2 cellular contexts compared by ENCODE assay signal in the genomic region with DNA sequence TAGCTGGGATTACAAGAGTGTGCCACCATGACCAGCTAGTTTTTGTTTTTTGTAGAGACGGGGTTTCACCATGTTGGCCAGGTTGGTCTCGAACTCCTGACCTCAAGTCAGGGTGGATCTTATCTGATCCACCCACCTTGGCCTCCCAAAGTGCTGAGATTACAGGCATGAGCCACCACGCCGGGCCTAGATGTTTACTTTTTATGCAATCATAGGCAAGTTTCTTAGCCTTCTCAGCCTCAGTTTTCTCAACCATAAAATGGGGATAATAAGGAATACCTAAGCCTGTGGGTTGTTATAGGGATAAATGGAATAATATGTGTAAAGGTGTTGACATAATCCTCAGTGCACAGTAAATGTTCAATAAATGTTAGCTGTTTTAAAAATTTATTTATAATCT.
TF ChIP-seq lines count a peak whose summit lies in the region.

No MANE protein-coding gene starts in this region.

TF ChIP-seq in HepG2, 621 proteins besides CTCF, POLR2A, EP300 and RAD21:
- no peak for TF ChIP-seq WIZ (CRISPR knock-in tag; IDR thresholded peaks at IDR 0.05)
- no peak for TF ChIP-seq ZKSCAN1 (IDR thresholded peaks at IDR 0.05; ENCODE audit: low read length)
- TF ChIP-seq ZNF629 (CRISPR knock-in tag; conservative IDR thresholded peaks at IDR 0.05), result peak; percentile 82
- no peak for TF ChIP-seq PTBP1 (IDR thresholded peaks at IDR 0.05; ENCODE audit: low read depth, low read length, poor library complexity, severe bottlenecking)
- peak; percentile 67; the same call in 1 of the 2 replicates for TF ChIP-seq ZMYM3 (CRISPR knock-in tag; IDR thresholded peaks at IDR 0.05)
TF ChIP-seq in HepG2: peak in this region for 2.

TF ChIP-seq in K562, 482 proteins besides CTCF, POLR2A, EP300 and RAD21 (continues in another document):
- TF ChIP-seq RBM34 (IDR thresholded peaks at IDR 0.05; ENCODE audit: borderline replicate concordance, insufficient read depth, low read length) (no peak), NUFIP1 (IDR thresholded peaks at IDR 0.05; ENCODE audit: partially characterized antibody) (no peak), ARID1B (IDR thresholded peaks at IDR 0.05) (peak; percentile 23; the same call in 1 of the 2 replicates), DDX20 (tag; IDR thresholded peaks at IDR 0.05; ENCODE audit: low read depth) (no peak), ZNF347 (CRISPR knock-in tag; IDR thresholded peaks at IDR 0.05; ENCODE audit: low read depth) (no peak), NFE2 (IDR thresholded peaks at IDR 0.05; ENCODE audit: low read depth) (no peak), TCFL5 (CRISPR knock-in tag; conservative IDR thresholded peaks at IDR 0.05) (no peak), ZNF146 (CRISPR knock-in tag; IDR thresholded peaks at IDR 0.05; ENCODE audit: unreplicated experiment) (no peak), ETS2 (tag; IDR thresholded peaks at IDR 0.05; ENCODE audit: borderline replicate concordance, poor library complexity, severe bottlenecking) (no peak), ZC3H11A (IDR thresholded peaks at IDR 0.05; ENCODE audit: low read depth, low read length) (no peak), ZNF764 (CRISPR knock-in tag; IDR thresholded peaks at IDR 0.05; ENCODE audit: low read depth) (no peak), CEBPB (tag; IDR thresholded peaks at IDR 0.05) (peak; percentile 17; the same call in 1 of the 2 replicates), HDAC2 (IDR thresholded peaks at IDR 0.05) (peak; percentile 32; the same call in 1 of the 2 replicates), ADNP (tag; IDR thresholded peaks at IDR 0.05) (peak; percentile 87), L3MBTL2 (IDR thresholded peaks at IDR 0.05) (no peak), MIER1 (IDR thresholded peaks at IDR 0.05; ENCODE audit: low read depth) (no peak), KDM4B (IDR thresholded peaks at IDR 0.05; ENCODE audit: borderline replicate concordance in 2 of 2, low read depth in 1 of 2) (no peak), CBFA2T3 (IDR thresholded peaks at IDR 0.05) (peak; percentile 53), ZKSCAN1 (IDR thresholded peaks at IDR 0.05; ENCODE audit: low read depth, low read length) (no peak), E2F3 (CRISPR knock-in tag; IDR thresholded peaks at IDR 0.05) (no peak), HEY1 (CRISPR knock-in tag; IDR thresholded peaks at IDR 0.05; ENCODE audit: borderline replicate concordance) (no peak), SETDB1 (IDR thresholded peaks at IDR 0.05; ENCODE audit: low read length) (no peak), PTTG1 (tag; IDR thresholded peaks at IDR 0.05; ENCODE audit: low read depth) (no peak), POLR2B (IDR thresholded peaks at IDR 0.05; ENCODE audit: low read depth, partially characterized antibody) (no peak), NCOR1 (IDR thresholded peaks at IDR 0.05) (no peak), SMARCA5 (IDR thresholded peaks at IDR 0.05) (peak; percentile 54; the same call in 1 of the 2 replicates), PHF8 (IDR thresholded peaks at IDR 0.05; ENCODE audit: borderline replicate concordance, low read length) (no peak), GATAD2A (IDR thresholded peaks at IDR 0.05) (no peak), HOXB6 (CRISPR knock-in tag; IDR thresholded peaks at IDR 0.05; ENCODE audit: borderline replicate concordance) (no peak), CREB1 (IDR thresholded peaks at IDR 0.05) (no peak), CREB1 (CRISPR knock-in tag; IDR thresholded peaks at IDR 0.05) (no peak), MAFK (IDR thresholded peaks at IDR 0.05; ENCODE audit: low read length) (no peak), TARDBP (IDR thresholded peaks at IDR 0.05) (no peak), TAL1 (IDR thresholded peaks at IDR 0.05) (0 out of 2 replicates have a peak, but pooled peaks have one; percentile 30), ZSCAN32 (CRISPR knock-in tag; IDR thresholded peaks at IDR 0.05) (no peak), TGIF2 (CRISPR knock-in tag; IDR thresholded peaks at IDR 0.05) (no peak), GABPB2 (CRISPR knock-in tag; conservative IDR thresholded peaks at IDR 0.05) (no peak), HDAC1 (IDR thresholded peaks at IDR 0.05) (no peak), ZFP36 (IDR thresholded peaks at IDR 0.05; ENCODE audit: low read depth, low read length, partially characterized antibody) (no peak)
- TF ChIP-seq, protein P1, sequence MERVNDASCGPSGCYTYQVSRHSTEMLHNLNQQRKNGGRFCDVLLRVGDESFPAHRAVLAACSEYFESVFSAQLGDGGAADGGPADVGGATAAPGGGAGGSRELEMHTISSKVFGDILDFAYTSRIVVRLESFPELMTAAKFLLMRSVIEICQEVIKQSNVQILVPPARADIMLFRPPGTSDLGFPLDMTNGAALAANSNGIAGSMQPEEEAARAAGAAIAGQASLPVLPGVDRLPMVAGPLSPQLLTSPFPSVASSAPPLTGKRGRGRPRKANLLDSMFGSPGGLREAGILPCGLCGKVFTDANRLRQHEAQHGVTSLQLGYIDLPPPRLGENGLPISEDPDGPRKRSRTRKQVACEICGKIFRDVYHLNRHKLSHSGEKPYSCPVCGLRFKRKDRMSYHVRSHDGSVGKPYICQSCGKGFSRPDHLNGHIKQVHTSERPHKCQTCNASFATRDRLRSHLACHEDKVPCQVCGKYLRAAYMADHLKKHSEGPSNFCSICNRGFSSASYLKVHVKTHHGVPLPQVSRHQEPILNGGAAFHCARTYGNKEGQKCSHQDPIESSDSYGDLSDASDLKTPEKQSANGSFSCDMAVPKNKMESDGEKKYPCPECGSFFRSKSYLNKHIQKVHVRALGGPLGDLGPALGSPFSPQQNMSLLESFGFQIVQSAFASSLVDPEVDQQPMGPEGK (CRISPR knock-in tag; IDR thresholded peaks at IDR 0.05; ENCODE audit: borderline replicate concordance), result no peak
- TF ChIP-seq, protein P2, sequence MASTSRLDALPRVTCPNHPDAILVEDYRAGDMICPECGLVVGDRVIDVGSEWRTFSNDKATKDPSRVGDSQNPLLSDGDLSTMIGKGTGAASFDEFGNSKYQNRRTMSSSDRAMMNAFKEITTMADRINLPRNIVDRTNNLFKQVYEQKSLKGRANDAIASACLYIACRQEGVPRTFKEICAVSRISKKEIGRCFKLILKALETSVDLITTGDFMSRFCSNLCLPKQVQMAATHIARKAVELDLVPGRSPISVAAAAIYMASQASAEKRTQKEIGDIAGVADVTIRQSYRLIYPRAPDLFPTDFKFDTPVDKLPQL (IDR thresholded peaks at IDR 0.05; ENCODE audit: extremely low read depth, insufficient read length), result no peak
- TF ChIP-seq, protein P3, sequence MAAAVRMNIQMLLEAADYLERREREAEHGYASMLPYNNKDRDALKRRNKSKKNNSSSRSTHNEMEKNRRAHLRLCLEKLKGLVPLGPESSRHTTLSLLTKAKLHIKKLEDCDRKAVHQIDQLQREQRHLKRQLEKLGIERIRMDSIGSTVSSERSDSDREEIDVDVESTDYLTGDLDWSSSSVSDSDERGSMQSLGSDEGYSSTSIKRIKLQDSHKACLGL (CRISPR knock-in tag; IDR thresholded peaks at IDR 0.05; ENCODE audit: borderline replicate concordance, poor library complexity, severe bottlenecking), result no peak
- TF ChIP-seq, protein P4, sequence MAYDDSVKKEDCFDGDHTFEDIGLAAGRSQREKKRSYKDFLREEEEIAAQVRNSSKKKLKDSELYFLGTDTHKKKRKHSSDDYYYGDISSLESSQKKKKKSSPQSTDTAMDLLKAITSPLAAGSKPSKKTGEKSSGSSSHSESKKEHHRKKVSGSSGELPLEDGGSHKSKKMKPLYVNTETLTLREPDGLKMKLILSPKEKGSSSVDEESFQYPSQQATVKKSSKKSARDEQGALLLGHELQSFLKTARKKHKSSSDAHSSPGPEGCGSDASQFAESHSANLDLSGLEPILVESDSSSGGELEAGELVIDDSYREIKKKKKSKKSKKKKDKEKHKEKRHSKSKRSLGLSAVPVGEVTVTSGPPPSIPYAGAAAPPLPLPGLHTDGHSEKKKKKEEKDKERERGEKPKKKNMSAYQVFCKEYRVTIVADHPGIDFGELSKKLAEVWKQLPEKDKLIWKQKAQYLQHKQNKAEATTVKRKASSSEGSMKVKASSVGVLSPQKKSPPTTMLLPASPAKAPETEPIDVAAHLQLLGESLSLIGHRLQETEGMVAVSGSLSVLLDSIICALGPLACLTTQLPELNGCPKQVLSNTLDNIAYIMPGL (CRISPR knock-in tag; IDR thresholded peaks at IDR 0.05), result no peak
- TF ChIP-seq, protein P5, sequence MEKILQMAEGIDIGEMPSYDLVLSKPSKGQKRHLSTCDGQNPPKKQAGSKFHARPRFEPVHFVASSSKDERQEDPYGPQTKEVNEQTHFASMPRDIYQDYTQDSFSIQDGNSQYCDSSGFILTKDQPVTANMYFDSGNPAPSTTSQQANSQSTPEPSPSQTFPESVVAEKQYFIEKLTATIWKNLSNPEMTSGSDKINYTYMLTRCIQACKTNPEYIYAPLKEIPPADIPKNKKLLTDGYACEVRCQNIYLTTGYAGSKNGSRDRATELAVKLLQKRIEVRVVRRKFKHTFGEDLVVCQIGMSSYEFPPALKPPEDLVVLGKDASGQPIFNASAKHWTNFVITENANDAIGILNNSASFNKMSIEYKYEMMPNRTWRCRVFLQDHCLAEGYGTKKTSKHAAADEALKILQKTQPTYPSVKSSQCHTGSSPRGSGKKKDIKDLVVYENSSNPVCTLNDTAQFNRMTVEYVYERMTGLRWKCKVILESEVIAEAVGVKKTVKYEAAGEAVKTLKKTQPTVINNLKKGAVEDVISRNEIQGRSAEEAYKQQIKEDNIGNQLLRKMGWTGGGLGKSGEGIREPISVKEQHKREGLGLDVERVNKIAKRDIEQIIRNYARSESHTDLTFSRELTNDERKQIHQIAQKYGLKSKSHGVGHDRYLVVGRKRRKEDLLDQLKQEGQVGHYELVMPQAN (IDR thresholded peaks at IDR 0.05; ENCODE audit: borderline replicate concordance), result no peak
- TF ChIP-seq, protein P6, sequence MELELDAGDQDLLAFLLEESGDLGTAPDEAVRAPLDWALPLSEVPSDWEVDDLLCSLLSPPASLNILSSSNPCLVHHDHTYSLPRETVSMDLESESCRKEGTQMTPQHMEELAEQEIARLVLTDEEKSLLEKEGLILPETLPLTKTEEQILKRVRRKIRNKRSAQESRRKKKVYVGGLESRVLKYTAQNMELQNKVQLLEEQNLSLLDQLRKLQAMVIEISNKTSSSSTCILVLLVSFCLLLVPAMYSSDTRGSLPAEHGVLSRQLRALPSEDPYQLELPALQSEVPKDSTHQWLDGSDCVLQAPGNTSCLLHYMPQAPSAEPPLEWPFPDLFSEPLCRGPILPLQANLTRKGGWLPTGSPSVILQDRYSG (tag; conservative IDR thresholded peaks at IDR 0.05; ENCODE audit: low read depth), result no peak
- TF ChIP-seq, protein P7, sequence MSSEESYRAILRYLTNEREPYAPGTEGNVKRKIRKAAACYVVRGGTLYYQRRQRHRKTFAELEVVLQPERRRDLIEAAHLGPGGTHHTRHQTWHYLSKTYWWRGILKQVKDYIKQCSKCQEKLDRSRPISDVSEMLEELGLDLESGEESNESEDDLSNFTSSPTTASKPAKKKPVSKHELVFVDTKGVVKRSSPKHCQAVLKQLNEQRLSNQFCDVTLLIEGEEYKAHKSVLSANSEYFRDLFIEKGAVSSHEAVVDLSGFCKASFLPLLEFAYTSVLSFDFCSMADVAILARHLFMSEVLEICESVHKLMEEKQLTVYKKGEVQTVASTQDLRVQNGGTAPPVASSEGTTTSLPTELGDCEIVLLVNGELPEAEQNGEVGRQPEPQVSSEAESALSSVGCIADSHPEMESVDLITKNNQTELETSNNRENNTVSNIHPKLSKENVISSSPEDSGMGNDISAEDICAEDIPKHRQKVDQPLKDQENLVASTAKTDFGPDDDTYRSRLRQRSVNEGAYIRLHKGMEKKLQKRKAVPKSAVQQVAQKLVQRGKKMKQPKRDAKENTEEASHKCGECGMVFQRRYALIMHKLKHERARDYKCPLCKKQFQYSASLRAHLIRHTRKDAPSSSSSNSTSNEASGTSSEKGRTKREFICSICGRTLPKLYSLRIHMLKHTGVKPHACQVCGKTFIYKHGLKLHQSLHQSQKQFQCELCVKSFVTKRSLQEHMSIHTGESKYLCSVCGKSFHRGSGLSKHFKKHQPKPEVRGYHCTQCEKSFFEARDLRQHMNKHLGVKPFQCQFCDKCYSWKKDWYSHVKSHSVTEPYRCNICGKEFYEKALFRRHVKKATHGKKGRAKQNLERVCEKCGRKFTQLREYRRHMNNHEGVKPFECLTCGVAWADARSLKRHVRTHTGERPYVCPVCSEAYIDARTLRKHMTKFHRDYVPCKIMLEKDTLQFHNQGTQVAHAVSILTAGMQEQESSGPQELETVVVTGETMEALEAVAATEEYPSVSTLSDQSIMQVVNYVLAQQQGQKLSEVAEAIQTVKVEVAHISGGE (CRISPR knock-in tag; IDR thresholded peaks at IDR 0.05), result no peak
- TF ChIP-seq, protein P8, sequence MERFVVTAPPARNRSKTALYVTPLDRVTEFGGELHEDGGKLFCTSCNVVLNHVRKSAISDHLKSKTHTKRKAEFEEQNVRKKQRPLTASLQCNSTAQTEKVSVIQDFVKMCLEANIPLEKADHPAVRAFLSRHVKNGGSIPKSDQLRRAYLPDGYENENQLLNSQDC (CRISPR knock-in tag; IDR thresholded peaks at IDR 0.05), result no peak
- TF ChIP-seq, protein P9, sequence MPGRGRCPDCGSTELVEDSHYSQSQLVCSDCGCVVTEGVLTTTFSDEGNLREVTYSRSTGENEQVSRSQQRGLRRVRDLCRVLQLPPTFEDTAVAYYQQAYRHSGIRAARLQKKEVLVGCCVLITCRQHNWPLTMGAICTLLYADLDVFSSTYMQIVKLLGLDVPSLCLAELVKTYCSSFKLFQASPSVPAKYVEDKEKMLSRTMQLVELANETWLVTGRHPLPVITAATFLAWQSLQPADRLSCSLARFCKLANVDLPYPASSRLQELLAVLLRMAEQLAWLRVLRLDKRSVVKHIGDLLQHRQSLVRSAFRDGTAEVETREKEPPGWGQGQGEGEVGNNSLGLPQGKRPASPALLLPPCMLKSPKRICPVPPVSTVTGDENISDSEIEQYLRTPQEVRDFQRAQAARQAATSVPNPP (IDR thresholded peaks at IDR 0.05; ENCODE audit: borderline replicate concordance, insufficient read depth, insufficient read length), result no peak
